8 cellular contexts compared by ENCODE assay signal in the genomic region with DNA sequence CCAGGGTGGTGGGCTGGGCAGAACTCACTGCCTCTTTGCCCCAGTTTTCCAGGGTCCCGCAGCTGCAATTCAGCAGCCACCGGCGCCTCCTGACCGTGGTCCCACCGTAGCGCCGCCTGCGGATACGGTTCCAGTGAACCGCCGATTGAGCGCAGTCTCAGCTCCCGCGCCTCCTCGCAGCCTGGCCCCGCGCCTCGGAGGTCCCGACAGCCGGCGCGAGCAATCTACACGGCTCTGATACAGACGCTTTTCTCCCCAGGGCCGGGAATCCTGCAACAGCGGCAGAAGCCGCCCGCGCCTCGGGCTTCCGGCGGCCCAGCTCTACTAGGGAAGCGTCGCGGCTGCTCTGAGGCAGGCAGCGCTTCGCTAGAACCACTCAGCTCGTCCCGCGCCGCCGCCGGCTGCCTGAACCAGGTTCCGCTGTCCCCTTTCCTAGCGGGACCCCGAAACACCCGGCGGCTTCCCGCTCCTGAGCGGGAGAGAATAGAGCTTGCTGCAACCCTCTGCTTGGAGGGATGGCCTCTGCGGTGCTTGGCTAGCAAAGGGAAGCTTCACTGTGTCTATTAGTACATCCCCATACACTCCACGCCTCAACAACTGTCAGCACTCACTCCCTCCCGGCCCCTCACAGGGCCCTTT. TPM values are rescaled to one million over a fixed set of nuclear protein-coding genes. Genes with fewer than 3 reads are reported as not detected.
DNase-seq lines count a peak whose midpoint lies in the region; ATAC-seq and TF ChIP-seq lines count a peak whose summit lies in the region.

No MANE protein-coding gene starts in this region.

- ATAC-seq in HG02571 (IDR thresholded peaks at IDR 0.05; ENCODE audit: unreplicated experiment): no peak

- TF ChIP-seq CTCF in CD14-positive monocyte (IDR thresholded peaks at IDR 0.05): no peak
- no peak for TF ChIP-seq CTCF in dorsolateral prefrontal cortex (IDR thresholded peaks at IDR 0.05 in 54 of 56, conservative IDR thresholded peaks at IDR 0.05 in 2 of 56; ENCODE audit: low read depth in 1 of 56, partially characterized antibody in 56 of 56)

- peaks cover 0 to 29% (median 17%) of the 10 kb centered on the region in 7 donors for H3K9me3 Mint-ChIP-seq in CD14-positive monocyte

- peaks cover 3 to 21% of the 10 kb centered on the region in 2 donors for H3K36me3 Mint-ChIP-seq in CD14-positive monocyte

- intact Hi-C loops in CD14-positive monocyte (cut with micrococcal nuclease): no loop called here
- intact Hi-C loops in dorsolateral prefrontal cortex (cut with DNase I): no loop called here

- no peaks in the 10 kb centered on the region for H3K36me3 ChIP-seq in mesodermal cell (ENCODE audit: control insufficient read depth, insufficient read depth, low read length)

- H3K27me3 ChIP-seq in dorsolateral prefrontal cortex: peaks cover 4 to 90% (median 67%) of the 10 kb centered on the region in 45 donors

- peaks cover 35% of the 10 kb centered on the region for H3K4me1 Mint-ChIP-seq in CD14-positive monocyte

- H3K4me3 ChIP-seq in dorsolateral prefrontal cortex (peak overlapping the region in 58 of 59 donors; percentile 1 to 63 (median 41)), mesodermal cell (ENCODE audit: extremely low read depth, insufficient read depth, low read length, poor library complexity, severe bottlenecking) (peak overlapping the region; percentile 22)

- no peaks in the 10 kb centered on the region for H3K9me3 ChIP-seq in mesodermal cell (ENCODE audit: control insufficient read depth, low read length)

- H3K27ac ChIP-seq in dorsolateral prefrontal cortex (no peak overlapping the region), mesodermal cell (ENCODE audit: low read depth, low read length, severe bottlenecking) (no peak overlapping the region)

- WGBS in mesodermal cell (ENCODE audit: insufficient coverage in 2 of 2), 2 experiments: 2% methylated on average over 31 to 37 of the region's 53 CpGs

- H3K27ac Mint-ChIP-seq in CD14-positive monocyte: no peak overlapping the region

- H3K4me3 Mint-ChIP-seq in CD14-positive monocyte: peak overlapping the region; percentile 59 to 84

- DNase-seq in CD14-positive monocyte (ENCODE audit: low spot score): no peak
- peak; percentile 45 for DNase-seq in NCI-H1105 treated with DMSO at 0.1 percent for 48 hours (lab: John Stamatoyannopoulos, UW)
- DNase-seq in dorsolateral prefrontal cortex: peak in 2 of 10 donors; percentile 12 to 24
- DNase-seq in effector CD8-positive, alpha-beta T cell (lab: John Stamatoyannopoulos, UW): no peak
- no peak for DNase-seq in NOMO-1 (lab: John Stamatoyannopoulos, UW; ENCODE audit: unreplicated experiment in 2 of 2)
- DNase-seq in cerebellar cortex (ENCODE audit: low spot score): no peak

- H3K4me1 ChIP-seq in mesodermal cell (ENCODE audit: control insufficient read depth, insufficient read depth, low read length, poor library complexity, severe bottlenecking): peaks cover 14% of the 10 kb centered on the region

- H3K27me3 Mint-ChIP-seq in CD14-positive monocyte (ENCODE audit: low read depth in 3 of 3): peaks cover 83 to 90% (median 83%) of the 10 kb centered on the region in 3 donors

RNA-seq across cellular contexts. Expression of a gene that starts 3.1 kb away (rescaled TPM):
- not detected for polyA plus RNA-seq in CD14-positive monocyte
- total RNA-seq in dorsolateral prefrontal cortex: 1 to 10 TPM in 16 of 120 experiments, under 1 TPM in 99, not detected in 5; 0.15 to 2.3 (median 0.55) TPM
- 0.41 TPM for polyA plus RNA-seq in mesodermal cell (2013, experiment 1 of 2)
- 0.96 TPM for polyA plus RNA-seq in mesodermal cell (2013, experiment 2 of 2)

RNA-seq across cellular contexts. Expression of a gene that starts 3.2 kb away (rescaled TPM):
- not detected for polyA plus RNA-seq in CD14-positive monocyte
- 1 to 10 TPM in 13 of 120 experiments, under 1 TPM in 104, not detected in 3; 0.16 to 1.9 (median 0.58) TPM for total RNA-seq in dorsolateral prefrontal cortex
- polyA plus RNA-seq in mesodermal cell (2013, experiment 1 of 2): 0.96 TPM
- polyA plus RNA-seq in mesodermal cell (2013, experiment 2 of 2): 0.91 TPM

RNA-seq across cellular contexts. Expression of a gene that starts 55.9 kb away (rescaled TPM):
- polyA plus RNA-seq in CD14-positive monocyte: not detected
- not detected for total RNA-seq in dorsolateral prefrontal cortex
- not detected for polyA plus RNA-seq in mesodermal cell (2013, experiment 1 of 2)
- polyA plus RNA-seq in mesodermal cell (2013, experiment 2 of 2): not detected
